Comparison of ENCODE assay signal across 21 cellular contexts in genomic region chr16:84788968-84789371, GRCh38. TPM values are rescaled to one million over a fixed set of nuclear protein-coding genes. Genes with fewer than 3 reads are reported as not detected.
DNase-seq lines count a peak whose midpoint lies in the region; ATAC-seq, FAIRE-seq and TF ChIP-seq lines count a peak whose summit lies in the region.
"Had no signal": no experiment of that assay in that cellular context is flagged by ENCODE, and none has a peak within 500 bp of the region (broad histone marks: within the 10 kb centered on the region; RNA-seq: fewer than 3 reads in every experiment).

No MANE protein-coding gene starts in this region.

- no peak overlapping the region for H2BK15ac ChIP-seq in mesenchymal stem cell (ENCODE audit: low read depth, poor library complexity, severe bottlenecking)
- H2BK15ac ChIP-seq in mesendoderm (replicated peaks; ENCODE audit: low read depth) = no peak overlapping the region

- H3K18ac ChIP-seq in mesenchymal stem cell (ENCODE audit: low read depth in 1 of 2, low read length in 2 of 2) (no peak overlapping the region), mesendoderm (ENCODE audit: low read length) (no peak overlapping the region)

- no peak overlapping the region for H3K14ac ChIP-seq in mesenchymal stem cell (ENCODE audit: low read length in 2 of 2)

- no peak for ATAC-seq in WTC11
- no peak for ATAC-seq in GM18907 (IDR thresholded peaks at IDR 0.05; ENCODE audit: unreplicated experiment)
- ATAC-seq: activated CD4-positive, alpha-beta T cell treated with anti-CD3 and anti-CD28 coated beads for 36 hours; body of pancreas; lower lobe of right lung had no signal

- POLR2A ChIA-PET in WTC11 (lab: Charles Lee) = interaction anchor here (0.6 kb wide), 1 partner anchor 512 kb away, joined by 3 read pairs; no protein-coding TSS in a partner anchor

- H3K27me3 Mint-ChIP-seq in WTC11 (ENCODE audit: low read depth) = no peaks in the 10 kb centered on the region
- H3K27me3 Mint-ChIP-seq: activated CD4-positive, alpha-beta T cell treated with anti-CD3 and anti-CD28 coated beads for 36 hours; activated naive CD8-positive, alpha-beta T cell had no signal

- no peak overlapping the region for H3K27ac Mint-ChIP-seq in WTC11
- H3K27ac Mint-ChIP-seq: activated CD4-positive, alpha-beta T cell treated with anti-CD3 and anti-CD28 coated beads for 36 hours; activated naive CD8-positive, alpha-beta T cell had no signal

- H2BK120ac ChIP-seq in mesenchymal stem cell (ENCODE audit: low read depth, low read length) (no peak overlapping the region), mesendoderm (ENCODE audit: low read depth, low read length) (no peak overlapping the region)

- DNase-seq in AG10803 (ENCODE audit: low read depth) = peak; percentile 94
- DNase-seq in GM04504 (ENCODE audit: low read depth) = peak; percentile 59
- DNase-seq in bronchial epithelial cell (ENCODE audit: low read depth) = no peak
- no peak for DNase-seq in mesenchymal stem cell
- DNase-seq in mesendoderm = no peak
- no peak for DNase-seq in WTC11 (ENCODE audit: low spot score)
- no peak for DNase-seq in middle frontal gyrus (ENCODE audit: extremely low spot score, low spot score)
- DNase-seq: activated CD4-positive, alpha-beta T cell treated with anti-CD3 and anti-CD28 coated beads for 36 hours; body of pancreas; DMS79 treated with DMSO at 0.1 percent for 48 hours; foreskin melanocyte; lower lobe of right lung; NCI-H1436 treated with DMSO at 0.1 percent for 48 hours; NCI-H2171 treated with DMSO at 0.1 percent for 48 hours; NCI-H526 treated with DMSO at 0.1 percent for 48 hours; stimulated activated naive CD4-positive, alpha-beta T cell treated with Interleukin-2 at 50 U/mL for 16 hours; SW 1271; thyroid gland had no signal

- no peaks in the 10 kb centered on the region for H3K27me3 ChIP-seq in bronchial epithelial cell (ENCODE audit: control insufficient read depth, insufficient read depth, low read length)
- H3K27me3 ChIP-seq in mesenchymal stem cell (ENCODE audit: control insufficient read depth in 1 of 2, insufficient read depth in 1 of 2, low read length in 2 of 2) = no peaks in the 10 kb centered on the region
- H3K27me3 ChIP-seq in mesendoderm (ENCODE audit: insufficient read depth, low read length, poor library complexity) = no peaks in the 10 kb centered on the region
- H3K27me3 ChIP-seq: body of pancreas, thyroid gland had no signal

- H3K79me1 ChIP-seq in mesenchymal stem cell (replicated peaks; ENCODE audit: low read length, poor library complexity, severe bottlenecking) (no peaks in the 10 kb centered on the region), mesendoderm (ENCODE audit: low read length) (no peaks in the 10 kb centered on the region)

- H3K9ac ChIP-seq in mesenchymal stem cell (ENCODE audit: low read length) = peak overlapping the region; percentile 50
- H3K9ac ChIP-seq in mesendoderm (ENCODE audit: low read length) = no peak overlapping the region

- H3K4ac ChIP-seq in mesenchymal stem cell (ENCODE audit: low read depth in 1 of 2, low read length in 2 of 2) (no peak overlapping the region), mesendoderm (ENCODE audit: low read depth, low read length) (no peak overlapping the region)

- H3K27ac ChIP-seq in mesenchymal stem cell (ENCODE audit: low read length, poor library complexity, severe bottlenecking) (no peak overlapping the region), mesendoderm (ENCODE audit: low read depth, low read length) (no peak overlapping the region)
- H3K27ac ChIP-seq: body of pancreas, lower lobe of right lung, thyroid gland had no signal

- TF ChIP-seq CTCF in AG10803 (conservative IDR thresholded peaks at IDR 0.05; ENCODE audit: low read length) = no peak
- TF ChIP-seq CTCF in bronchial epithelial cell (IDR thresholded peaks at IDR 0.05; ENCODE audit: insufficient read depth, low read length, severe bottlenecking) = no peak
- no peak for TF ChIP-seq CTCF in WTC11 (IDR thresholded peaks at IDR 0.05)

- H3K4me3 ChIP-seq in AG10803 (ENCODE audit: low read length) (peak overlapping the region; percentile 26), bronchial epithelial cell (ENCODE audit: low read depth, low read length) (no peak overlapping the region), mesenchymal stem cell (ENCODE audit: insufficient read depth in 1 of 2, low read depth in 1 of 2, low read length in 2 of 2) (peak overlapping the region in 1 of 2 experiments; percentile 61), mesendoderm (ENCODE audit: low read length) (no peak overlapping the region)
- H3K4me3 ChIP-seq: body of pancreas, lower lobe of right lung, thyroid gland had no signal

- peak; percentile 64 for FAIRE-seq in bronchial epithelial cell (lab: Jason Lieb, UNC)
- FAIRE-seq: islet of Langerhans had no signal

- H2AFZ ChIP-seq in mesenchymal stem cell (ENCODE audit: low read depth, low read length) = no peak overlapping the region

- no peak overlapping the region for H3K23ac ChIP-seq in mesenchymal stem cell (ENCODE audit: low read length in 2 of 2)
- no peak overlapping the region for H3K23ac ChIP-seq in mesendoderm (ENCODE audit: low read length)

- H3K4me2 ChIP-seq in mesenchymal stem cell (ENCODE audit: low read length, poor library complexity, severe bottlenecking) (no peak overlapping the region), mesendoderm (ENCODE audit: low read length) (no peak overlapping the region)

- H2AK5ac ChIP-seq in mesenchymal stem cell (ENCODE audit: low read length, severe bottlenecking) = no peak overlapping the region
- H2AK5ac ChIP-seq in mesendoderm (ENCODE audit: low read length) = no peak overlapping the region

- H4K5ac ChIP-seq in mesendoderm (ENCODE audit: low read length) = no peak overlapping the region

- no peaks in the 10 kb centered on the region for H3K4me1 Mint-ChIP-seq in WTC11
- H3K4me1 Mint-ChIP-seq: activated CD4-positive, alpha-beta T cell treated with anti-CD3 and anti-CD28 coated beads for 36 hours had no signal

- no peak overlapping the region for H2BK12ac ChIP-seq in mesenchymal stem cell (ENCODE audit: low read length in 2 of 2)

- H3K36me3 Mint-ChIP-seq in WTC11 = no peaks in the 10 kb centered on the region

- H3K4me3 Mint-ChIP-seq in WTC11 = no peak overlapping the region
- H3K4me3 Mint-ChIP-seq: activated CD4-positive, alpha-beta T cell treated with anti-CD3 and anti-CD28 coated beads for 36 hours; activated naive CD8-positive, alpha-beta T cell had no signal

- H3K9me3 ChIP-seq in mesenchymal stem cell (ENCODE audit: control insufficient read depth, low read length) = no peaks in the 10 kb centered on the region
- H3K9me3 ChIP-seq: body of pancreas, lower lobe of right lung, thyroid gland had no signal

- H4K8ac ChIP-seq in mesenchymal stem cell (ENCODE audit: low read length) (no peak overlapping the region), mesendoderm (ENCODE audit: low read depth, low read length) (no peak overlapping the region)

- H4K91ac ChIP-seq in mesenchymal stem cell (ENCODE audit: low read length) = no peak overlapping the region

- H3K79me2 ChIP-seq in mesendoderm (ENCODE audit: control insufficient read depth, insufficient read depth, low read length) = no peaks in the 10 kb centered on the region

- H2BK5ac ChIP-seq in mesenchymal stem cell (ENCODE audit: low read depth, low read length, poor library complexity, severe bottlenecking) (no peak overlapping the region), mesendoderm (ENCODE audit: low read length) (no peak overlapping the region)

- WGBS in mesenchymal stem cell = 98% methylated on average over 18 of the region's 18 CpGs
- no CpG with 5 or more reads among the region's 18 CpGs for WGBS in mesendoderm (ENCODE audit: extremely low coverage, insufficient coverage, low lambda C conversion rate)

- CTCF ChIA-PET in WTC11 (lab: Charles Lee) = interaction anchor here (0.5 kb wide), 2 partner anchors 166 to 334 kb away, joined by 3 to 4 read pairs; no protein-coding TSS in a partner anchor

- H3K9me3 Mint-ChIP-seq in WTC11 = no peaks in the 10 kb centered on the region

- H3K56ac ChIP-seq in mesendoderm (ENCODE audit: low read length) = no peak overlapping the region

- H3K36me3 ChIP-seq in bronchial epithelial cell (ENCODE audit: control insufficient read depth, insufficient read depth, low read length) = no peaks in the 10 kb centered on the region
- peaks cover 2 to 16% of the 10 kb centered on the region in 2 experiments for H3K36me3 ChIP-seq in mesenchymal stem cell (ENCODE audit: control insufficient read depth in 1 of 2, insufficient read depth in 2 of 2, low read depth in 1 of 2, low read length in 2 of 2)
- H3K36me3 ChIP-seq in mesendoderm (ENCODE audit: control insufficient read depth, insufficient read depth, low read length) = no peaks in the 10 kb centered on the region
- H3K36me3 ChIP-seq: lower lobe of right lung, thyroid gland had no signal

- H3K4me1 ChIP-seq in mesenchymal stem cell (ENCODE audit: control insufficient read depth, insufficient read depth, low read depth, low read length) = peaks cover 12% of the 10 kb centered on the region
- no peaks in the 10 kb centered on the region for H3K4me1 ChIP-seq in mesendoderm (ENCODE audit: control insufficient read depth, low read depth, low read length)

TF ChIP-seq in WTC11, 78 proteins besides CTCF, POLR2A, EP300 and RAD21 (continues in another document):
- TF ChIP-seq TEAD4 (CRISPR knock-in tag; IDR thresholded peaks at IDR 0.05) (no peak), CBFB (CRISPR knock-in tag; IDR thresholded peaks at IDR 0.05; ENCODE audit: low read depth) (no peak), NR3C1 (CRISPR knock-in tag; conservative IDR thresholded peaks at IDR 0.05; ENCODE audit: low read depth) (no peak), SMAD3 (CRISPR knock-in tag; IDR thresholded peaks at IDR 0.05; ENCODE audit: borderline replicate concordance) (no peak), ZNF423 (CRISPR knock-in tag; IDR thresholded peaks at IDR 0.05) (no peak)

RNA-seq across cellular contexts. Expression of gene CRISPLD2, which starts 30.8 kb away (rescaled TPM):
- total RNA-seq in bronchial epithelial cell (0.26 and 0.53 TPM in 2 replicates), WTC11 (2021) (8.7 to 9.5 TPM (median 9.4 TPM) in 3 replicates)
- polyA plus RNA-seq in mesenchymal stem cell (2013, experiment 1 of 2) = 92.2 TPM
- 91.8 TPM for polyA plus RNA-seq in mesenchymal stem cell (2013, experiment 2 of 2)
- 3.7 TPM for polyA plus RNA-seq in mesendoderm (2013, experiment 1 of 2)
- polyA plus RNA-seq in mesendoderm (2013, experiment 2 of 2) = 3.9 TPM

Comparison
In these comparisons a context has a peak if more than half of its experiments do, and no peak if none do; other contexts are left out.
1. DNase-seq: peak in AG10803 (single experiment) and GM04504 (single experiment); none in bronchial epithelial cell (single experiment), mesenchymal stem cell (single experiment), mesendoderm (single experiment), WTC11 (single experiment) and middle frontal gyrus (single experiment).